8 cellular contexts compared by ENCODE assay signal in genomic region chr14:77580964-77581505, GRCh38. TPM values are rescaled to one million over a fixed set of nuclear protein-coding genes. Genes with fewer than 3 reads are reported as not detected.
DNase-seq lines count a peak whose midpoint lies in the region; ATAC-seq lines count a peak whose summit lies in the region.

No MANE protein-coding gene starts in this region.

- no peaks in the 10 kb centered on the region for H3K27me3 Mint-ChIP-seq in activated naive CD8-positive, alpha-beta T cell treated with anti-CD3 and anti-CD28 coated beads, Interleukin-2, amount 10 ng/mL, durations not matched to agents 7 days and 5 days

- H3K4me1 Mint-ChIP-seq in activated naive CD8-positive, alpha-beta T cell treated with anti-CD3 and anti-CD28 coated beads, Interleukin-2, amount 10 ng/mL, durations not matched to agents 7 days and 5 days = peaks cover 22% of the 10 kb centered on the region

- peak overlapping the region; percentile 73 for H3K4me3 Mint-ChIP-seq in activated naive CD8-positive, alpha-beta T cell treated with anti-CD3 and anti-CD28 coated beads, Interleukin-2, amount 10 ng/mL, durations not matched to agents 7 days and 5 days

- H3K36me3 Mint-ChIP-seq in activated naive CD8-positive, alpha-beta T cell treated with anti-CD3 and anti-CD28 coated beads, Interleukin-2, amount 10 ng/mL, durations not matched to agents 7 days and 5 days = peaks cover 27% of the 10 kb centered on the region

- H3K27ac Mint-ChIP-seq in activated naive CD8-positive, alpha-beta T cell treated with anti-CD3 and anti-CD28 coated beads, Interleukin-2, amount 10 ng/mL, durations not matched to agents 7 days and 5 days = peak overlapping the region; percentile 67

- POLR2A ChIA-PET in activated naive CD8-positive, alpha-beta T cell treated with anti-CD3 and anti-CD28 coated beads, Interleukin-2, amount 10 ng/mL, durations not matched to agents 7 days and 5 days (lab: Charles Lee) = interaction anchor here (1.0 to 1.5 kb wide), 3 partner anchors 12 to 34 kb away, joined by 4 to 6 read pairs (median 4); no protein-coding TSS in a partner anchor

- H3K9me3 ChIP-seq in KOPT-K1 (ENCODE audit: insufficient read depth, low read length, poor library complexity, severe bottlenecking) = no peaks in the 10 kb centered on the region

- H3K27ac ChIP-seq in KOPT-K1 (ENCODE audit: low read depth, low read length, poor library complexity, severe bottlenecking) = peak overlapping the region; percentile 3

- peak; percentile 3 for DNase-seq in NCI-H1436 (lab: John Stamatoyannopoulos, UW)
- no peak for DNase-seq in NCI-H1436 treated with DMSO at 0.1 percent for 48 hours (lab: John Stamatoyannopoulos, UW)
- DNase-seq in activated naive CD8-positive, alpha-beta T cell treated with anti-CD3 and anti-CD28 coated beads, Interleukin-2, amount 10 ng/mL, durations not matched to agents 7 days and 5 days = no peak
- DNase-seq in myocyte (ENCODE audit: low read depth) = peak; percentile 28
- no peak for DNase-seq in SW480 (ENCODE audit: low spot score)
- no peak for DNase-seq in NCI-H2081 treated with DMSO at 0.1 percent for 48 hours (lab: John Stamatoyannopoulos, UW)

- peaks cover 26% of the 10 kb centered on the region for H3K36me3 ChIP-seq in KOPT-K1 (ENCODE audit: insufficient read depth, low read length)

- peak; percentile 92 for ATAC-seq in GM21737 (IDR thresholded peaks at IDR 0.05; ENCODE audit: unreplicated experiment)
- ATAC-seq in activated naive CD8-positive, alpha-beta T cell treated with anti-CD3 and anti-CD28 coated beads, Interleukin-2, amount 10 ng/mL, durations not matched to agents 7 days and 5 days (ENCODE audit: low read depth) = peak; percentile 84

- H3K9me3 Mint-ChIP-seq in activated naive CD8-positive, alpha-beta T cell treated with anti-CD3 and anti-CD28 coated beads, Interleukin-2, amount 10 ng/mL, durations not matched to agents 7 days and 5 days = no peaks in the 10 kb centered on the region

RNA-seq across cellular contexts. Expression of gene SPTLC2, which starts 35.4 kb away (rescaled TPM):
- total RNA-seq in activated naive CD8-positive, alpha-beta T cell treated with anti-CD3 and anti-CD28 coated beads, Interleukin-2, amount 10 ng/mL, durations not matched to agents 7 days and 5 days = 10 to 100 TPM; 57.1 to 60.6 TPM
- 10.5 and 11.6 TPM in 2 replicates for total RNA-seq in myocyte
- polyA plus RNA-seq in myocyte (2012) = 14.1 TPM

Comparison
In these comparisons a context has a peak if more than half of its experiments do, and no peak if none do; other contexts are left out.
1. DNase-seq: peak in NCI-H1436 (single experiment) and myocyte (single experiment); none in NCI-H1436 treated with DMSO at 0.1 percent for 48 hours (single experiment), activated naive CD8-positive, alpha-beta T cell treated with anti-CD3 and anti-CD28 coated beads, Interleukin-2, amount 10 ng/mL, durations not matched to agents 7 days and 5 days (single experiment), SW480 (single experiment) and NCI-H2081 treated with DMSO at 0.1 percent for 48 hours (single experiment).